ENCODE assay signal across 1 cellular context in genomic region chr18:69400976-69401474, GRCh38.
TF ChIP-seq lines count a peak whose summit lies in the region.

No MANE protein-coding gene starts in this region.

TF ChIP-seq in A549, 52 proteins besides CTCF, POLR2A, EP300 and RAD21 (continued from another document):
- no peak for TF ChIP-seq USF2 (IDR thresholded peaks at IDR 0.05)
- TF ChIP-seq GATA3 (IDR thresholded peaks at IDR 0.05; ENCODE audit: borderline replicate concordance): no peak
- TF ChIP-seq FOSL2 (IDR thresholded peaks at IDR 0.05): no peak
- TF ChIP-seq FOSL2 (CRISPR knock-in tag; IDR thresholded peaks at IDR 0.05): no peak
- no peak for TF ChIP-seq CBX8 (IDR thresholded peaks at IDR 0.05)
- TF ChIP-seq HOXB5 (CRISPR knock-in tag; IDR thresholded peaks at IDR 0.05): no peak
- TF ChIP-seq CHD4 (IDR thresholded peaks at IDR 0.05; ENCODE audit: borderline replicate concordance): no peak
- TF ChIP-seq ZC3H11A (IDR thresholded peaks at IDR 0.05): no peak
- TF ChIP-seq E2F6 (IDR thresholded peaks at IDR 0.05; ENCODE audit: borderline replicate concordance, low read depth): no peak
- no peak for TF ChIP-seq BHLHE40 (IDR thresholded peaks at IDR 0.05; ENCODE audit: low read depth, low read length)
